ENCODE assay signal across 1 cellular context in the genomic region with DNA sequence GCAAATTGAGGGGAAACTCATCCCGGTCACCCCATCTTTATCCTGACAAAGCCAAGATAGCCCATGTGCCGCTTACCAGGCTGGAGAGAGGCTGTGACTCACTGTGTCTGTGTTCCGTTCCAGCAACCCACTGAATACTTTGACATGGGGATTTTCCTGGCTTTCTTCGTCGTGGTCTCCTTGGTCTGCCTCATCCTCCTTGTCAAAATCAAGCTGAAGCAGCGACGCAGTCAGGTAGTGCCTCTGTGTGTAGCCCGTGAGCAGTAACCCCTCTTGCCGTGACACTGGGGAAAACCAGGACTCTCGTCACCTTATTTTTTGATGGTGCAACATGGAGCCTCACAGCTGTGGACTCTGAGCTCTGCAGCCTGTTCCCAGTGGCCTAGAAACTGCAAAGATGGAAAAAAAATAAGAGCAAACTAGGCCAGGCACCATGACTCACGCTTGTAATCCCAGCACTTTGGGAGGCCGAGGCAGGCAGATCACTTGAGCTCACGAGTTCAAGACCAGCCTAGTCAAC.
A peak's percentile ranks its signal among the peaks of the same experiment; 100 is the strongest.
TF ChIP-seq lines count a peak whose summit lies in the region.

No MANE protein-coding gene starts in this region.

TF ChIP-seq in HepG2, 621 proteins besides CTCF, POLR2A, EP300 and RAD21 (continued from another document and continues in another):
- TF ChIP-seq, protein P1, sequence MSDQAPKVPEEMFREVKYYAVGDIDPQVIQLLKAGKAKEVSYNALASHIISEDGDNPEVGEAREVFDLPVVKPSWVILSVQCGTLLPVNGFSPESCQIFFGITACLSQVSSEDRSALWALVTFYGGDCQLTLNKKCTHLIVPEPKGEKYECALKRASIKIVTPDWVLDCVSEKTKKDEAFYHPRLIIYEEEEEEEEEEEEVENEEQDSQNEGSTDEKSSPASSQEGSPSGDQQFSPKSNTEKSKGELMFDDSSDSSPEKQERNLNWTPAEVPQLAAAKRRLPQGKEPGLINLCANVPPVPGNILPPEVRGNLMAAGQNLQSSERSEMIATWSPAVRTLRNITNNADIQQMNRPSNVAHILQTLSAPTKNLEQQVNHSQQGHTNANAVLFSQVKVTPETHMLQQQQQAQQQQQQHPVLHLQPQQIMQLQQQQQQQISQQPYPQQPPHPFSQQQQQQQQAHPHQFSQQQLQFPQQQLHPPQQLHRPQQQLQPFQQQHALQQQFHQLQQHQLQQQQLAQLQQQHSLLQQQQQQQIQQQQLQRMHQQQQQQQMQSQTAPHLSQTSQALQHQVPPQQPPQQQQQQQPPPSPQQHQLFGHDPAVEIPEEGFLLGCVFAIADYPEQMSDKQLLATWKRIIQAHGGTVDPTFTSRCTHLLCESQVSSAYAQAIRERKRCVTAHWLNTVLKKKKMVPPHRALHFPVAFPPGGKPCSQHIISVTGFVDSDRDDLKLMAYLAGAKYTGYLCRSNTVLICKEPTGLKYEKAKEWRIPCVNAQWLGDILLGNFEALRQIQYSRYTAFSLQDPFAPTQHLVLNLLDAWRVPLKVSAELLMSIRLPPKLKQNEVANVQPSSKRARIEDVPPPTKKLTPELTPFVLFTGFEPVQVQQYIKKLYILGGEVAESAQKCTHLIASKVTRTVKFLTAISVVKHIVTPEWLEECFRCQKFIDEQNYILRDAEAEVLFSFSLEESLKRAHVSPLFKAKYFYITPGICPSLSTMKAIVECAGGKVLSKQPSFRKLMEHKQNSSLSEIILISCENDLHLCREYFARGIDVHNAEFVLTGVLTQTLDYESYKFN (CRISPR knock-in tag; conservative IDR thresholded peaks at IDR 0.05): peak; percentile 38; the same call in 1 of the 2 replicates
- TF ChIP-seq BCL6 (CRISPR knock-in tag; IDR thresholded peaks at IDR 0.05) (0 out of 2 replicates have a peak, but pooled peaks have one; percentile 22), NR1H2 (CRISPR knock-in tag; IDR thresholded peaks at IDR 0.05; ENCODE audit: borderline replicate concordance, low read depth) (no peak), SPEN (CRISPR knock-in tag; IDR thresholded peaks at IDR 0.05; ENCODE audit: low read depth) (no peak), ZFP41 (CRISPR knock-in tag; IDR thresholded peaks at IDR 0.05; ENCODE audit: borderline replicate concordance) (no peak), SIX4 (CRISPR knock-in tag; IDR thresholded peaks at IDR 0.05) (no peak), ZBTB38 (CRISPR knock-in tag; IDR thresholded peaks at IDR 0.05) (peak; percentile 77; the same call in 1 of the 2 replicates), CCAR2 (optimal IDR thresholded peaks at IDR 0.05; ENCODE audit: low read depth, low read length) (no peak), ZNF644 (CRISPR knock-in tag; IDR thresholded peaks at IDR 0.05; ENCODE audit: low read depth) (peak; percentile 68), MEIS1 (CRISPR knock-in tag; IDR thresholded peaks at IDR 0.05; ENCODE audit: borderline replicate concordance) (no peak), MTA1 (CRISPR knock-in tag; IDR thresholded peaks at IDR 0.05; ENCODE audit: borderline replicate concordance) (no peak), REL (CRISPR knock-in tag; conservative IDR thresholded peaks at IDR 0.05) (no peak), JUND (CRISPR knock-in tag; IDR thresholded peaks at IDR 0.05) (0 out of 2 replicates have a peak, but pooled peaks have one; percentile 45), ZNF841 (CRISPR knock-in tag; IDR thresholded peaks at IDR 0.05; ENCODE audit: borderline replicate concordance) (no peak), CAMTA2 (CRISPR knock-in tag; IDR thresholded peaks at IDR 0.05; ENCODE audit: borderline replicate concordance) (no peak), FOXK1 (CRISPR knock-in tag; IDR thresholded peaks at IDR 0.05; ENCODE audit: borderline replicate concordance, low read depth) (no peak), GTF3A (CRISPR knock-in tag; conservative IDR thresholded peaks at IDR 0.05) (no peak), HDAC1 (CRISPR knock-in tag; IDR thresholded peaks at IDR 0.05) (no peak), PAWR (CRISPR knock-in tag; IDR thresholded peaks at IDR 0.05; ENCODE audit: borderline replicate concordance) (no peak), GATAD2A (CRISPR knock-in tag; IDR thresholded peaks at IDR 0.05) (peak; percentile 51; the same call in 1 of the 2 replicates), HES4 (CRISPR knock-in tag; IDR thresholded peaks at IDR 0.05; ENCODE audit: borderline replicate concordance) (no peak), ZNF572 (CRISPR knock-in tag; IDR thresholded peaks at IDR 0.05) (no peak), SMYD3 (CRISPR knock-in tag; IDR thresholded peaks at IDR 0.05) (no peak), PHF5A (CRISPR knock-in tag; IDR thresholded peaks at IDR 0.05; ENCODE audit: low read depth, unreplicated experiment) (no peak), HNF4A (CRISPR knock-in tag; IDR thresholded peaks at IDR 0.05) (peak; percentile 76), HOXA3 (CRISPR knock-in tag; IDR thresholded peaks at IDR 0.05) (peak; percentile 45; the same call in 1 of the 2 replicates), PRMT3 (CRISPR knock-in tag; IDR thresholded peaks at IDR 0.05; ENCODE audit: borderline replicate concordance, low read depth) (no peak), ZMYM4 (CRISPR knock-in tag; IDR thresholded peaks at IDR 0.05) (0 out of 2 replicates have a peak, but pooled peaks have one; percentile 15), AGO2 (optimal IDR thresholded peaks at IDR 0.05; ENCODE audit: low read depth, low read length) (no peak), ZC3H4 (CRISPR knock-in tag; IDR thresholded peaks at IDR 0.05; ENCODE audit: borderline replicate concordance) (no peak)
- TF ChIP-seq, protein P2, sequence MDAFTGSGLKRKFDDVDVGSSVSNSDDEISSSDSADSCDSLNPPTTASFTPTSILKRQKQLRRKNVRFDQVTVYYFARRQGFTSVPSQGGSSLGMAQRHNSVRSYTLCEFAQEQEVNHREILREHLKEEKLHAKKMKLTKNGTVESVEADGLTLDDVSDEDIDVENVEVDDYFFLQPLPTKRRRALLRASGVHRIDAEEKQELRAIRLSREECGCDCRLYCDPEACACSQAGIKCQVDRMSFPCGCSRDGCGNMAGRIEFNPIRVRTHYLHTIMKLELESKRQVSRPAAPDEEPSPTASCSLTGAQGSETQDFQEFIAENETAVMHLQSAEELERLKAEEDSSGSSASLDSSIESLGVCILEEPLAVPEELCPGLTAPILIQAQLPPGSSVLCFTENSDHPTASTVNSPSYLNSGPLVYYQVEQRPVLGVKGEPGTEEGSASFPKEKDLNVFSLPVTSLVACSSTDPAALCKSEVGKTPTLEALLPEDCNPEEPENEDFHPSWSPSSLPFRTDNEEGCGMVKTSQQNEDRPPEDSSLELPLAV (CRISPR knock-in tag; conservative IDR thresholded peaks at IDR 0.05; ENCODE audit: low read depth): no peak
- TF ChIP-seq, protein P3, sequence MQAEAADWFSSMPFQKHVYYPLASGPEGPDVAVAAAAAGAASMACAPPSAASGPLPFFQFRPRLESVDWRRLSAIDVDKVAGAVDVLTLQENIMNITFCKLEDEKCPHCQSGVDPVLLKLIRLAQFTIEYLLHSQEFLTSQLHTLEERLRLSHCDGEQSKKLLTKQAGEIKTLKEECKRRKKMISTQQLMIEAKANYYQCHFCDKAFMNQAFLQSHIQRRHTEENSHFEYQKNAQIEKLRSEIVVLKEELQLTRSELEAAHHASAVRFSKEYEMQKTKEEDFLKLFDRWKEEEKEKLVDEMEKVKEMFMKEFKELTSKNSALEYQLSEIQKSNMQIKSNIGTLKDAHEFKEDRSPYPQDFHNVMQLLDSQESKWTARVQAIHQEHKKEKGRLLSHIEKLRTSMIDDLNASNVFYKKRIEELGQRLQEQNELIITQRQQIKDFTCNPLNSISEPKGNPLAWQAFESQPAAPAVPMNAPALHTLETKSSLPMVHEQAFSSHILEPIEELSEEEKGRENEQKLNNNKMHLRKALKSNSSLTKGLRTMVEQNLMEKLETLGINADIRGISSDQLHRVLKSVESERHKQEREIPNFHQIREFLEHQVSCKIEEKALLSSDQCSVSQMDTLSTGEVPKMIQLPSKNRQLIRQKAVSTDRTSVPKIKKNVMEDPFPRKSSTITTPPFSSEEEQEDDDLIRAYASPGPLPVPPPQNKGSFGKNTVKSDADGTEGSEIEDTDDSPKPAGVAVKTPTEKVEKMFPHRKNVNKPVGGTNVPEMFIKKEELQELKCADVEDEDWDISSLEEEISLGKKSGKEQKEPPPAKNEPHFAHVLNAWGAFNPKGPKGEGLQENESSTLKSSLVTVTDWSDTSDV (CRISPR knock-in tag; IDR thresholded peaks at IDR 0.05): no peak
- TF ChIP-seq, protein P4, sequence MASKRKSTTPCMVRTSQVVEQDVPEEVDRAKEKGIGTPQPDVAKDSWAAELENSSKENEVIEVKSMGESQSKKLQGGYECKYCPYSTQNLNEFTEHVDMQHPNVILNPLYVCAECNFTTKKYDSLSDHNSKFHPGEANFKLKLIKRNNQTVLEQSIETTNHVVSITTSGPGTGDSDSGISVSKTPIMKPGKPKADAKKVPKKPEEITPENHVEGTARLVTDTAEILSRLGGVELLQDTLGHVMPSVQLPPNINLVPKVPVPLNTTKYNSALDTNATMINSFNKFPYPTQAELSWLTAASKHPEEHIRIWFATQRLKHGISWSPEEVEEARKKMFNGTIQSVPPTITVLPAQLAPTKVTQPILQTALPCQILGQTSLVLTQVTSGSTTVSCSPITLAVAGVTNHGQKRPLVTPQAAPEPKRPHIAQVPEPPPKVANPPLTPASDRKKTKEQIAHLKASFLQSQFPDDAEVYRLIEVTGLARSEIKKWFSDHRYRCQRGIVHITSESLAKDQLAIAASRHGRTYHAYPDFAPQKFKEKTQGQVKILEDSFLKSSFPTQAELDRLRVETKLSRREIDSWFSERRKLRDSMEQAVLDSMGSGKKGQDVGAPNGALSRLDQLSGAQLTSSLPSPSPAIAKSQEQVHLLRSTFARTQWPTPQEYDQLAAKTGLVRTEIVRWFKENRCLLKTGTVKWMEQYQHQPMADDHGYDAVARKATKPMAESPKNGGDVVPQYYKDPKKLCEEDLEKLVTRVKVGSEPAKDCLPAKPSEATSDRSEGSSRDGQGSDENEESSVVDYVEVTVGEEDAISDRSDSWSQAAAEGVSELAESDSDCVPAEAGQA (IDR thresholded peaks at IDR 0.05; ENCODE audit: low read depth): no peak
- TF ChIP-seq, protein P4 (CRISPR knock-in tag; IDR thresholded peaks at IDR 0.05; ENCODE audit: borderline replicate concordance): no peak
- TF ChIP-seq, protein P5, sequence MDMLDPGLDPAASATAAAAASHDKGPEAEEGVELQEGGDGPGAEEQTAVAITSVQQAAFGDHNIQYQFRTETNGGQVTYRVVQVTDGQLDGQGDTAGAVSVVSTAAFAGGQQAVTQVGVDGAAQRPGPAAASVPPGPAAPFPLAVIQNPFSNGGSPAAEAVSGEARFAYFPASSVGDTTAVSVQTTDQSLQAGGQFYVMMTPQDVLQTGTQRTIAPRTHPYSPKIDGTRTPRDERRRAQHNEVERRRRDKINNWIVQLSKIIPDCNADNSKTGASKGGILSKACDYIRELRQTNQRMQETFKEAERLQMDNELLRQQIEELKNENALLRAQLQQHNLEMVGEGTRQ (IDR thresholded peaks at IDR 0.05; ENCODE audit: low read depth, low read length): no peak
- TF ChIP-seq, protein P5 (CRISPR knock-in tag; IDR thresholded peaks at IDR 0.05; ENCODE audit: borderline replicate concordance): no peak
- TF ChIP-seq, protein P6, sequence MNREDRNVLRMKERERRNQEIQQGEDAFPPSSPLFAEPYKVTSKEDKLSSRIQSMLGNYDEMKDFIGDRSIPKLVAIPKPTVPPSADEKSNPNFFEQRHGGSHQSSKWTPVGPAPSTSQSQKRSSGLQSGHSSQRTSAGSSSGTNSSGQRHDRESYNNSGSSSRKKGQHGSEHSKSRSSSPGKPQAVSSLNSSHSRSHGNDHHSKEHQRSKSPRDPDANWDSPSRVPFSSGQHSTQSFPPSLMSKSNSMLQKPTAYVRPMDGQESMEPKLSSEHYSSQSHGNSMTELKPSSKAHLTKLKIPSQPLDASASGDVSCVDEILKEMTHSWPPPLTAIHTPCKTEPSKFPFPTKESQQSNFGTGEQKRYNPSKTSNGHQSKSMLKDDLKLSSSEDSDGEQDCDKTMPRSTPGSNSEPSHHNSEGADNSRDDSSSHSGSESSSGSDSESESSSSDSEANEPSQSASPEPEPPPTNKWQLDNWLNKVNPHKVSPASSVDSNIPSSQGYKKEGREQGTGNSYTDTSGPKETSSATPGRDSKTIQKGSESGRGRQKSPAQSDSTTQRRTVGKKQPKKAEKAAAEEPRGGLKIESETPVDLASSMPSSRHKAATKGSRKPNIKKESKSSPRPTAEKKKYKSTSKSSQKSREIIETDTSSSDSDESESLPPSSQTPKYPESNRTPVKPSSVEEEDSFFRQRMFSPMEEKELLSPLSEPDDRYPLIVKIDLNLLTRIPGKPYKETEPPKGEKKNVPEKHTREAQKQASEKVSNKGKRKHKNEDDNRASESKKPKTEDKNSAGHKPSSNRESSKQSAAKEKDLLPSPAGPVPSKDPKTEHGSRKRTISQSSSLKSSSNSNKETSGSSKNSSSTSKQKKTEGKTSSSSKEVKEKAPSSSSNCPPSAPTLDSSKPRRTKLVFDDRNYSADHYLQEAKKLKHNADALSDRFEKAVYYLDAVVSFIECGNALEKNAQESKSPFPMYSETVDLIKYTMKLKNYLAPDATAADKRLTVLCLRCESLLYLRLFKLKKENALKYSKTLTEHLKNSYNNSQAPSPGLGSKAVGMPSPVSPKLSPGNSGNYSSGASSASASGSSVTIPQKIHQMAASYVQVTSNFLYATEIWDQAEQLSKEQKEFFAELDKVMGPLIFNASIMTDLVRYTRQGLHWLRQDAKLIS (CRISPR knock-in tag; IDR thresholded peaks at IDR 0.05): no peak
- TF ChIP-seq, protein P7, sequence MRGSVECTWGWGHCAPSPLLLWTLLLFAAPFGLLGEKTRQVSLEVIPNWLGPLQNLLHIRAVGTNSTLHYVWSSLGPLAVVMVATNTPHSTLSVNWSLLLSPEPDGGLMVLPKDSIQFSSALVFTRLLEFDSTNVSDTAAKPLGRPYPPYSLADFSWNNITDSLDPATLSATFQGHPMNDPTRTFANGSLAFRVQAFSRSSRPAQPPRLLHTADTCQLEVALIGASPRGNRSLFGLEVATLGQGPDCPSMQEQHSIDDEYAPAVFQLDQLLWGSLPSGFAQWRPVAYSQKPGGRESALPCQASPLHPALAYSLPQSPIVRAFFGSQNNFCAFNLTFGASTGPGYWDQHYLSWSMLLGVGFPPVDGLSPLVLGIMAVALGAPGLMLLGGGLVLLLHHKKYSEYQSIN (CRISPR knock-in tag; IDR thresholded peaks at IDR 0.05; ENCODE audit: borderline replicate concordance): no peak
